In the genomic region with DNA sequence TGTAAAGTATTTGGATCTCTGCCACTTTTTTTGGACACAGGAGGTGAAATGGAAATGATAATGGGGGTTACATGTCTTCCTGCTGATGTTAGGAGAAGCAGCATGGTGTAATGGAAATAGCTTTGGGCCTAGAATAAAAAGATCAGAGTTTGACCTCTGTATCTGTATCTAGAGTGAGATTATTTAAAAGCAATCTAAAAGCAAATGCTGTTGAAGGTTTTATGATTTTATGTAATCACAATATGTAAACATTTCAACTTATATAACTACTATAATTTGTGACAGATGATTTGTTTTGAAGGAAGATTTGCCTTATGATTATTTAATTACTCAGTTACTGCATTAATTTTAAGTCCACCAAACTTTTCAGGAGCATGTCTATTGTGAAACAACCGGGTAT, we compare ENCODE assay signal across 20 cellular contexts. TPM values are rescaled to one million over a fixed set of nuclear protein-coding genes. Genes with fewer than 3 reads are reported as not detected.
DNase-seq lines count a peak whose midpoint lies in the region; ATAC-seq and TF ChIP-seq lines count a peak whose summit lies in the region.
"Had no signal": no experiment of that assay in that cellular context is flagged by ENCODE, and none has a peak within 500 bp of the region (broad histone marks: within the 10 kb centered on the region; RNA-seq: fewer than 3 reads in every experiment).

No MANE protein-coding gene starts in this region.

- peak overlapping the region; percentile 83 for H3K27ac Mint-ChIP-seq in MCF 10A (ENCODE audit: low read depth, unreplicated experiment)
- no peak overlapping the region for H3K27ac Mint-ChIP-seq in naive thymus-derived CD4-positive, alpha-beta T cell
- H3K27ac Mint-ChIP-seq: activated naive CD8-positive, alpha-beta T cell treated with anti-CD3 and anti-CD28 coated beads for 36 hours; IgD-negative memory B cell; immature natural killer cell; memory B cell had no signal

- no peak overlapping the region for H3K23ac ChIP-seq in mesendoderm (ENCODE audit: low read length)

- H3K4me3 ChIP-seq in breast epithelium: peak overlapping the region in 1 of 3 donors; percentile 54
- peak overlapping the region; percentile 61 to 71 (median 67) for H3K4me3 ChIP-seq in mammary epithelial cell (replicated peaks in 1 of 3; ENCODE audit: insufficient read depth in 1 of 3, low read depth in 2 of 3, low read length in 3 of 3)
- no peak overlapping the region for H3K4me3 ChIP-seq in mesendoderm (ENCODE audit: low read length)
- H3K4me3 ChIP-seq in uterus: no peak overlapping the region
- no peak overlapping the region for H3K4me3 ChIP-seq in naive thymus-derived CD4-positive, alpha-beta T cell (ENCODE audit: low read length)
- H3K4me3 ChIP-seq: SK-N-MC, tibial nerve had no signal

- H3K9ac ChIP-seq in mammary epithelial cell (ENCODE audit: insufficient read depth, low read length) (peak overlapping the region; percentile 53), mesendoderm (ENCODE audit: low read length) (peak overlapping the region; percentile 21)

- BruUV-seq in MCF 10A (replicated peaks; lab: Mats Ljungman, UMichigan) (no TSS peak), mammary epithelial cell (replicated peaks; lab: Mats Ljungman, UMichigan) (no TSS peak)

- no peak overlapping the region for H4K5ac ChIP-seq in mesendoderm (ENCODE audit: low read length)

- H3K27me3 Mint-ChIP-seq in MCF 10A (ENCODE audit: insufficient read depth, unreplicated experiment): peaks cover 56% of the 10 kb centered on the region
- H3K27me3 Mint-ChIP-seq in naive thymus-derived CD4-positive, alpha-beta T cell: peaks cover 26 to 36% (median 29%) of the 10 kb centered on the region in 5 donors

- no peaks in the 10 kb centered on the region for H3K79me1 ChIP-seq in mesendoderm (ENCODE audit: low read length)

- no peak for ATAC-seq in naive thymus-derived CD4-positive, alpha-beta T cell

- H3K56ac ChIP-seq in mesendoderm (ENCODE audit: low read length): peak overlapping the region; percentile 15

- peaks cover 87% of the 10 kb centered on the region for H3K79me2 ChIP-seq in mammary epithelial cell (ENCODE audit: insufficient read depth, low read length)
- H3K79me2 ChIP-seq in mesendoderm (ENCODE audit: control insufficient read depth, insufficient read depth, low read length): peaks cover 7% of the 10 kb centered on the region

- in situ Hi-C loops in mammary epithelial cell (cut with MboI; ENCODE audit: low sequenced_read_pairs in 2 of 2): no loop called here

- H3K4me1 Mint-ChIP-seq in MCF 10A (ENCODE audit: insufficient read depth, unreplicated experiment): peaks cover 9% of the 10 kb centered on the region
- peaks cover 0 to 18% (median 6%) of the 10 kb centered on the region in 7 donors for H3K4me1 Mint-ChIP-seq in naive thymus-derived CD4-positive, alpha-beta T cell
- H3K4me1 Mint-ChIP-seq: immature natural killer cell had no signal

- H3K9me3 Mint-ChIP-seq in MCF 10A (ENCODE audit: unreplicated experiment): no peaks in the 10 kb centered on the region
- peaks cover 0 to 3% (median 0%) of the 10 kb centered on the region in 11 donors for H3K9me3 Mint-ChIP-seq in naive thymus-derived CD4-positive, alpha-beta T cell
- H3K9me3 Mint-ChIP-seq: activated naive CD8-positive, alpha-beta T cell treated with anti-CD3 and anti-CD28 coated beads for 36 hours; memory B cell had no signal

- H2AK5ac ChIP-seq in mesendoderm (ENCODE audit: low read length): no peak overlapping the region

- no peak overlapping the region for H3K18ac ChIP-seq in mesendoderm (ENCODE audit: low read length)

- intact Hi-C loops in MCF 10A (cut with micrococcal nuclease) (no loop called here), breast epithelium (cut with DNase I; ENCODE audit: low total_unique reads) (no loop called here), mammary epithelial cell (cut with micrococcal nuclease) (loop anchor here (2.0 to 5.0 kb wide), 2 partner anchors 146 to 218 kb away; no protein-coding TSS in a partner anchor), uterus (cut with DNase I; ENCODE audit: low total_unique reads) (no loop called here)
- intact Hi-C loops in naive thymus-derived CD4-positive, alpha-beta T cell (cut with micrococcal nuclease): no loop called here

- CTCF ChIA-PET in MCF 10A (lab: Yijun Ruan, JAX): no interaction called here
- CTCF ChIA-PET in mammary epithelial cell (lab: Charles Lee; ENCODE audit: low non-redundant PET): interaction anchor here (0.6 kb wide), 1 partner anchor 93 kb away, joined by 4 read pairs; no protein-coding TSS in a partner anchor
- CTCF ChIA-PET in naive thymus-derived CD4-positive, alpha-beta T cell (lab: Charles Lee): no interaction called here

- WGBS in mammary epithelial cell (ENCODE audit: low coverage, missing lambda C conversion rate): 14% methylated on average over 1 of the region's 1 CpG
- WGBS in mesendoderm (ENCODE audit: extremely low coverage, insufficient coverage, low lambda C conversion rate): no CpG with 5 or more reads among the region's 1 CpG

- H2BK15ac ChIP-seq in mesendoderm (replicated peaks; ENCODE audit: low read depth): no peak overlapping the region

- dilution Hi-C loops in mammary epithelial cell (cut with HindIII; ENCODE audit: low sequenced_read_pairs): no loop called here

- H3K9me3 ChIP-seq in breast epithelium (peaks cover 0 to 4% of the 10 kb centered on the region in 2 donors), mammary epithelial cell (replicated peaks; ENCODE audit: insufficient read depth, low read length) (no peaks in the 10 kb centered on the region), uterus (no peaks in the 10 kb centered on the region)
- no peaks in the 10 kb centered on the region for H3K9me3 ChIP-seq in naive thymus-derived CD4-positive, alpha-beta T cell (ENCODE audit: control insufficient read depth in 2 of 3, low read length in 3 of 3)
- H3K9me3 ChIP-seq: tibial nerve had no signal

- no peaks in the 10 kb centered on the region for H3K36me3 ChIP-seq in breast epithelium
- H3K36me3 ChIP-seq in mammary epithelial cell (ENCODE audit: insufficient read depth, low read length): peaks cover 5% of the 10 kb centered on the region
- H3K36me3 ChIP-seq in mesendoderm (ENCODE audit: control insufficient read depth, insufficient read depth, low read length): no peaks in the 10 kb centered on the region
- H3K36me3 ChIP-seq in uterus: no peaks in the 10 kb centered on the region
- H3K36me3 ChIP-seq in naive thymus-derived CD4-positive, alpha-beta T cell (ENCODE audit: control insufficient read depth in 2 of 3, insufficient read depth in 3 of 3, low read length in 3 of 3): no peaks in the 10 kb centered on the region
- H3K36me3 ChIP-seq: tibial nerve had no signal

- no peak overlapping the region for H3K27ac ChIP-seq in breast epithelium
- H3K27ac ChIP-seq in mammary epithelial cell (ENCODE audit: insufficient read depth, low read depth, low read length): peak overlapping the region; percentile 44
- no peak overlapping the region for H3K27ac ChIP-seq in mesendoderm (ENCODE audit: low read depth, low read length)
- H3K27ac ChIP-seq in uterus: peak overlapping the region; percentile 7 to 85
- no peak overlapping the region for H3K27ac ChIP-seq in naive thymus-derived CD4-positive, alpha-beta T cell (ENCODE audit: low read depth, low read length)
- H3K27ac ChIP-seq: SK-N-MC, tibial nerve had no signal

- H3K4me2 ChIP-seq in mammary epithelial cell (ENCODE audit: insufficient read depth, low read depth, low read length) (peak overlapping the region; percentile 68), mesendoderm (ENCODE audit: low read length) (no peak overlapping the region)

- no peak for TF ChIP-seq CTCF in MCF 10A (IDR thresholded peaks at IDR 0.05; ENCODE audit: unreplicated experiment)
- TF ChIP-seq CTCF in breast epithelium (IDR thresholded peaks at IDR 0.05): no peak
- no peak for TF ChIP-seq CTCF in mammary epithelial cell (conservative IDR thresholded peaks at IDR 0.05 in 1 of 2, IDR thresholded peaks at IDR 0.05 in 1 of 2; ENCODE audit: extremely low read depth in 1 of 2, insufficient read depth in 1 of 2, low read depth in 1 of 2, low read length in 2 of 2)
- TF ChIP-seq CTCF in uterus (IDR thresholded peaks at IDR 0.05): no peak

- H3K36me3 Mint-ChIP-seq in MCF 10A (ENCODE audit: insufficient read depth, unreplicated experiment): no peaks in the 10 kb centered on the region
- H3K36me3 Mint-ChIP-seq in naive thymus-derived CD4-positive, alpha-beta T cell: no peaks in the 10 kb centered on the region
- H3K36me3 Mint-ChIP-seq: activated naive CD8-positive, alpha-beta T cell treated with anti-CD3 and anti-CD28 coated beads for 36 hours; IgD-negative memory B cell; memory B cell had no signal

- no peak overlapping the region for H2BK5ac ChIP-seq in mesendoderm (ENCODE audit: low read length)

- POLR2A ChIA-PET in MCF 10A (lab: Yijun Ruan, JAX): interaction anchor here (1.3 to 7.7 kb wide), 5 partner anchors 25 to 136 kb away, joined by 3 to 106 read pairs (median 9); no protein-coding TSS in a partner anchor
- POLR2A ChIA-PET in naive thymus-derived CD4-positive, alpha-beta T cell (lab: Charles Lee): no interaction called here

- H3K4me1 ChIP-seq in breast epithelium (no peaks in the 10 kb centered on the region), mammary epithelial cell (ENCODE audit: insufficient read depth, low read length) (peaks cover 14% of the 10 kb centered on the region), mesendoderm (ENCODE audit: control insufficient read depth, low read depth, low read length) (no peaks in the 10 kb centered on the region), uterus (no peaks in the 10 kb centered on the region)
- H3K4me1 ChIP-seq in naive thymus-derived CD4-positive, alpha-beta T cell (ENCODE audit: control insufficient read depth in 2 of 2, insufficient read depth in 2 of 2, low read length in 2 of 2): no peaks in the 10 kb centered on the region
- H3K4me1 ChIP-seq: tibial nerve had no signal

- H4K8ac ChIP-seq in mesendoderm (ENCODE audit: low read depth, low read length): no peak overlapping the region

- H2BK120ac ChIP-seq in mesendoderm (ENCODE audit: low read depth, low read length): no peak overlapping the region

- H3K4ac ChIP-seq in mesendoderm (ENCODE audit: low read depth, low read length): no peak overlapping the region

- no peak overlapping the region for H2AFZ ChIP-seq in mammary epithelial cell (ENCODE audit: low read depth, low read length)

- TF ChIP-seq POLR2A in breast epithelium (IDR thresholded peaks at IDR 0.05) (no peak), uterus (IDR thresholded peaks at IDR 0.05) (no peak)

- no peaks in the 10 kb centered on the region for H4K20me1 ChIP-seq in mammary epithelial cell (ENCODE audit: insufficient read depth, low read length)

- peak overlapping the region; percentile 88 for H3K4me3 Mint-ChIP-seq in MCF 10A (ENCODE audit: unreplicated experiment)
- H3K4me3 Mint-ChIP-seq in naive thymus-derived CD4-positive, alpha-beta T cell: no peak overlapping the region
- H3K4me3 Mint-ChIP-seq: activated naive CD8-positive, alpha-beta T cell treated with anti-CD3 and anti-CD28 coated beads for 36 hours; IgD-negative memory B cell; immature natural killer cell; memory B cell had no signal

- DNase-seq in MCF 10A (ENCODE audit: unreplicated experiment) (no peak), breast epithelium (ENCODE audit: low spot score in 2 of 2) (no peak), mammary epithelial cell (no peak), mesendoderm (no peak), uterus (no peak), GM19238 (ENCODE audit: insufficient read length, low spot score) (no peak)
- no peak for DNase-seq in naive thymus-derived CD4-positive, alpha-beta T cell
- no peak for DNase-seq in activated CD4-positive, alpha-beta T cell treated with anti-CD3 and anti-CD28 coated beads, Interleukin-2, amount 50 U/mL, for 1 hour
- DNase-seq: activated naive CD8-positive, alpha-beta T cell treated with anti-CD3 and anti-CD28 coated beads for 36 hours; activated T-cell treated with anti-CD3 and anti-CD28 coated beads, Interleukin-2, amount 50 U/mL, for 1 hour; caudate nucleus; H7; immature natural killer cell; MV-4-11; NCI-H2171; stimulated activated CD4-positive, alpha-beta T cell treated with anti-CD3 and anti-CD28 coated beads, Interleukin-4, amount 100 ng/mL, for 4 hours had no signal

- H3K27me3 ChIP-seq in breast epithelium (peaks cover 0 to 35% of the 10 kb centered on the region in 2 donors), mammary epithelial cell (ENCODE audit: insufficient read depth, low read length) (no peaks in the 10 kb centered on the region), mesendoderm (ENCODE audit: insufficient read depth, low read length, poor library complexity) (no peaks in the 10 kb centered on the region), uterus (no peaks in the 10 kb centered on the region)
- no peaks in the 10 kb centered on the region for H3K27me3 ChIP-seq in naive thymus-derived CD4-positive, alpha-beta T cell (ENCODE audit: control insufficient read depth in 2 of 2, insufficient read depth in 2 of 2, low read length in 2 of 2)

RNA-seq across cellular contexts. Expression of a gene that starts 3.4 kb away (rescaled TPM):
- total RNA-seq in MCF 10A (2022) (122 and 138 TPM in 2 replicates), breast epithelium (10 to 100 TPM; 13.6 to 88.1 (median 75.1) TPM), mammary epithelial cell (100 to 1,000 TPM; 123 to 132 TPM), uterus (100 to 1,000 TPM in 3 of 4 donors, 10 to 100 TPM in 1; 43.2 to 338 (median 127) TPM)
- 58.9 TPM for polyA plus RNA-seq in mammary epithelial cell
- polyA minus RNA-seq in mammary epithelial cell: 166 TPM
- polyA plus RNA-seq in mesendoderm (2013, experiment 1 of 2): 7.2 TPM
- polyA plus RNA-seq in mesendoderm (2013, experiment 2 of 2): 7.3 TPM
- total RNA-seq in naive thymus-derived CD4-positive, alpha-beta T cell: not detected
- polyA plus RNA-seq in naive thymus-derived CD4-positive, alpha-beta T cell: not detected
- total RNA-seq: activated naive CD8-positive, alpha-beta T cell treated with anti-CD3 and anti-CD28 coated beads for 36 hours had no signal
- polyA plus RNA-seq: IgD-negative memory B cell, immature natural killer cell had no signal

RNA-seq across cellular contexts. Expression of a gene that starts 4.8 kb away (rescaled TPM):
- total RNA-seq in MCF 10A (2022): 56.0 and 58.3 TPM in 2 replicates
- total RNA-seq in breast epithelium: 10 to 100 TPM in 2 of 3 donors, 1 to 10 TPM in 1; 6.9 to 13.9 (median 10.7) TPM
- total RNA-seq in mammary epithelial cell: 10 to 100 TPM; 33.7 to 48.6 TPM
- 24.7 TPM for polyA plus RNA-seq in mammary epithelial cell
- polyA minus RNA-seq in mammary epithelial cell: 27.3 TPM
- polyA plus RNA-seq in mesendoderm (2013, experiment 1 of 2): 3.4 TPM
- 3.0 TPM for polyA plus RNA-seq in mesendoderm (2013, experiment 2 of 2)
- total RNA-seq in uterus: 100 to 1,000 TPM in 1 of 4 donors, 10 to 100 TPM in 2, under 1 TPM in 1; 0.88 to 113 (median 42.9) TPM
- not detected for total RNA-seq in naive thymus-derived CD4-positive, alpha-beta T cell
- polyA plus RNA-seq in naive thymus-derived CD4-positive, alpha-beta T cell: not detected
- total RNA-seq: activated naive CD8-positive, alpha-beta T cell treated with anti-CD3 and anti-CD28 coated beads for 36 hours had no signal
- polyA plus RNA-seq: IgD-negative memory B cell, immature natural killer cell had no signal

Comparison
In these comparisons a context has a peak if more than half of its experiments do, and no peak if none do; other contexts are left out.
1. H3K27ac ChIP-seq: peak in mammary epithelial cell (single experiment) and uterus (2 of 2); none in breast epithelium (0 of 2), mesendoderm (single experiment) and naive thymus-derived CD4-positive, alpha-beta T cell (single experiment).
2. H3K4me3 ChIP-seq: peak in mammary epithelial cell (3 of 3); none in mesendoderm (single experiment), uterus (0 of 2) and naive thymus-derived CD4-positive, alpha-beta T cell (single experiment).
3. RNA of a gene that starts 3.4 kb away (total RNA-seq): 122 to 138 TPM in MCF 10A, 123 to 132 TPM in mammary epithelial cell, 43.2 to 338 TPM in uterus and 13.6 to 88.1 TPM in breast epithelium; not detected in naive thymus-derived CD4-positive, alpha-beta T cell; every median in the first group is over 10 times any median in the second.